11 cellular contexts compared by ENCODE assay signal in genomic region chr1:236120725-236121153, GRCh38. TPM values are rescaled to one million over a fixed set of nuclear protein-coding genes. Genes with fewer than 3 reads are reported as not detected.
DNase-seq lines count a peak whose midpoint lies in the region; ATAC-seq and TF ChIP-seq lines count a peak whose summit lies in the region.
"Had no signal": no experiment of that assay in that cellular context is flagged by ENCODE, and none has a peak within 500 bp of the region (broad histone marks: within the 10 kb centered on the region; RNA-seq: fewer than 3 reads in every experiment).

No MANE protein-coding gene starts in this region.

- DNase-seq in GM13977 (ENCODE audit: low spot score), result peak; percentile 40
- peak; percentile 33 for DNase-seq in mesenteric fat pad (ENCODE audit: low spot score)
- no peak for DNase-seq in KG1 (lab: John Stamatoyannopoulos, UW)
- DNase-seq in pons (ENCODE audit: low spot score), result no peak
- no peak for DNase-seq in stimulated activated CD4-positive, alpha-beta T cell treated with anti-CD3 and anti-CD28 coated beads, Interleukin-12 subunit alpha, Interleukin-12 subunit beta, amount 100 ng/mL, for 4 hours
- DNase-seq: central memory CD4-positive, alpha-beta T cell; NCI-H524 treated with DMSO at 0.1 percent for 48 hours; stomach had no signal

- in situ Hi-C loops in GM13977 (cut with MboI; ENCODE audit: low pct_unique_long_range_greater_than_20kb, low sequenced_read_pairs, unreplicated experiment), result loop anchor here (25.0 kb wide), 2 partner anchors 742 to 1267 kb away; no protein-coding TSS in a partner anchor

- TF ChIP-seq CTCF in GM13977 (IDR thresholded peaks at IDR 0.05; ENCODE audit: extremely low read depth, insufficient read depth, missing control alignments), result no peak

- ATAC-seq in GM21367 (IDR thresholded peaks at IDR 0.05; ENCODE audit: unreplicated experiment) (peak; percentile 53), HG03439 (IDR thresholded peaks at IDR 0.05; ENCODE audit: unreplicated experiment) (peak; percentile 46), GM18873 (IDR thresholded peaks at IDR 0.05; ENCODE audit: low FRiP score, unreplicated experiment) (no peak)

RNA-seq across cellular contexts. Expression of gene GPR137B, which starts 21.6 kb away (rescaled TPM):
- 32.9 TPM for total RNA-seq in mesenteric fat pad

RNA-seq across cellular contexts. Expression of gene NID1, which starts 55.8 kb away (rescaled TPM):
- total RNA-seq in mesenteric fat pad, result 238 TPM

Comparison
In these comparisons a context has a peak if more than half of its experiments do, and no peak if none do; other contexts are left out.
1. DNase-seq: peak in GM13977 (single experiment) and mesenteric fat pad (single experiment); none in KG1 (single experiment), pons (single experiment) and stimulated activated CD4-positive, alpha-beta T cell treated with anti-CD3 and anti-CD28 coated beads, Interleukin-12 subunit alpha, Interleukin-12 subunit beta, amount 100 ng/mL, for 4 hours (single experiment).